ENCODE assay signal across 1 cellular context in the genomic region with DNA sequence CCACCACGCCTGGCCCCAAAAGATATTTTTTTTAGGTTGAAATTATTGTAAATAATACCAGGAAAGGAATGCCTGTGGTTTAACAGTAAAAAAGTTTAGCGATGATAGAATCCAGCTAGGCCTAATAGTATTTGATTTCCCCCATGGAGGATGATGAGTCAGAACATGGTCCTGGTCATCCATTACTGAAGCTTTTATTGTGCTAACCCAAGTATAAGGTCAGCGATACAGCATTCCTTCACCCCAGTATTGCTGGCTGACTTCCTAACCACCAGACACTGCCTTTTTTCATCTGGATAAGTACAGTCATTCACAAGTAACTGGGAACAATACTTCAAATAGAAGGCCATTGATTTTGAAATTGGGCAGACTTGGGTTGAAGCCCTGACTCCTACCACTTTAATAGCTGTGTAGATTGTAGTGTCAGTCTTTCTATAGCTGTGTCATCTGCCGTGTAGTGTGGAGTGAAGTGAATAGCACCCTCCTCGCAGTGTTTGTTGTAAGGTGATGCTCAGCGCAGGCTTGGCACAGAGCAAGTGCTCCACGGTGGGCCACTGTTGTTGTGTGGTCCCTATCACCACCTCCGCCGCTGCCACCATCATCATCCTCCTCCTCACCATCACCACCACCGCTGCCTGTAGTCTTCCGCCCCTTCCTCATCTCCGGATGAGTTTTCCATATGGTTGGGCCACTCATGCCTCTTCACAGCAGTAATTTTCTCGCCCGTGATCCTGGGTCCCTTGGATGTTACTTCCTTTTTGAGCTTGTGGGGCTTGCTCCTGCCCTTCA.
A peak's percentile ranks its signal among the peaks of the same experiment; 100 is the strongest.
TF ChIP-seq lines count a peak whose summit lies in the region.

No MANE protein-coding gene starts in this region.

TF ChIP-seq in IMR-90, 13 proteins besides CTCF, POLR2A, EP300 and RAD21:
- TF ChIP-seq, protein P1, sequence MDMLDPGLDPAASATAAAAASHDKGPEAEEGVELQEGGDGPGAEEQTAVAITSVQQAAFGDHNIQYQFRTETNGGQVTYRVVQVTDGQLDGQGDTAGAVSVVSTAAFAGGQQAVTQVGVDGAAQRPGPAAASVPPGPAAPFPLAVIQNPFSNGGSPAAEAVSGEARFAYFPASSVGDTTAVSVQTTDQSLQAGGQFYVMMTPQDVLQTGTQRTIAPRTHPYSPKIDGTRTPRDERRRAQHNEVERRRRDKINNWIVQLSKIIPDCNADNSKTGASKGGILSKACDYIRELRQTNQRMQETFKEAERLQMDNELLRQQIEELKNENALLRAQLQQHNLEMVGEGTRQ (IDR thresholded peaks at IDR 0.05; ENCODE audit: low read depth, low read length), result no peak
- TF ChIP-seq BHLHE40 (IDR thresholded peaks at IDR 0.05; ENCODE audit: low read depth, low read length) (peak; percentile 66; the same call in 1 of the 2 replicates), NFE2L2 (IDR thresholded peaks at IDR 0.05; ENCODE audit: low read depth, low read length) (no peak), FOS (IDR thresholded peaks at IDR 0.05; ENCODE audit: low read depth, low read length) (peak; percentile 93), RCOR1 (IDR thresholded peaks at IDR 0.05; ENCODE audit: insufficient replicate concordance, low read length) (peak; percentile 65), MAFK (IDR thresholded peaks at IDR 0.05; ENCODE audit: low read depth, low read length) (peak; percentile 63), MAZ (IDR thresholded peaks at IDR 0.05; ENCODE audit: borderline replicate concordance, low read depth, low read length) (no peak)
TF ChIP-seq in IMR-90: peak in this region for 4.
